In the genomic region with DNA sequence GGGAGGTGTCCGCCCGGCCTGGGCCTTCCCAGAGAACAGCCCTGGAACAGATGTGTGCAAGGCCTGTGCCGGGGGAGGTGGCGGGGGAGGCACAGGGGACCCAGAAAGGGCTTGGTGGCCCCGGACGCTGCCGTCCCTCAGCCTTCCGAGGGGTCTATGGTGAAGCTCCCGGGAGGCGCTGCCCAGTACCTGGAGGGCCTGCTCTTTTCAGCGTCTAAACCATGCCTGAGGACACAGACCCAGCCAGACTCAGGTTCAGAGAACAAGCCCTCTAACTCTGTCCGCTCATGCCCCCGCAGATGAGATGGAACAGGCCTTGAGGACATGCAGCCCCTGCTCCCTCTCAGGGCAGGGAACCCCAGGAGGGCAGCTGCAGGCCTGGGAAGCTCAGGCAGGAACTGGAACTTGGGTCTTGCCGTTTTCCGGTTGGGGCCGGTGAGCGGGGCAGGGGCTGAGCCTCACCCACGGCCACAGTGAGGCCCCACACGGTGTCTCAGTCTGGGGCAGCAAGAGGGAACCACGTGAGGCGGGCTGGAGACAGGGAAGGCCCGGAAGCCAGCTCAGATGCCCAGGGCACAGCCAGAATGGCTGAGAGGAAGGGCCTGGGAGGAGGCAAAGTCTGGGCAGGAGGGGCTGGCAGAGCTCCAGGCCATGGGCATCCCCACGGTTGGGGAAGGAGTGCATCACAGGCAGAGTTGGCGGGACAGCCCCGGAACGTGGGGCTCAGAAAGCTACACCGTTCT, we compare ENCODE assay signal across 1 cellular context.
TF ChIP-seq lines count a peak whose summit lies in the region.

No MANE protein-coding gene starts in this region.

TF ChIP-seq in HCT116, 20 proteins besides CTCF, POLR2A, EP300 and RAD21 (continued from another document):
- TF ChIP-seq ZBTB33 (IDR thresholded peaks at IDR 0.05; ENCODE audit: extremely low read depth, insufficient replicate concordance, low read length) (no peak), SIN3A (IDR thresholded peaks at IDR 0.05; ENCODE audit: low read depth) (peak; percentile 17), ZFX (IDR thresholded peaks at IDR 0.05) (0 out of 2 replicates have a peak, but pooled peaks have one; percentile 26), POLR2AphosphoS5 (IDR thresholded peaks at IDR 0.05; ENCODE audit: low read depth, low read length) (peak; percentile 46)
